ENCODE assay signal across 21 cellular contexts in genomic region chr7:51658684-51659083, GRCh38.
DNase-seq lines count a peak whose midpoint lies in the region; ATAC-seq and TF ChIP-seq lines count a peak whose summit lies in the region.
"Had no signal": no experiment of that assay in that cellular context is flagged by ENCODE, and none has a peak within 500 bp of the region (broad histone marks: within the 10 kb centered on the region; RNA-seq: fewer than 3 reads in every experiment).

No MANE protein-coding gene starts in this region.

- H3K4me1 ChIP-seq in lung (ENCODE audit: control insufficient read depth in 2 of 2, insufficient read depth in 2 of 2, low read length in 2 of 2) (no peaks in the 10 kb centered on the region), neuronal stem cell (ENCODE audit: control insufficient read depth in 2 of 2, insufficient read depth in 1 of 2, low read depth in 1 of 2, low read length in 2 of 2) (peaks cover 0 to 2% of the 10 kb centered on the region in 2 donors)
- H3K4me1 ChIP-seq: A549, Caco-2 had no signal

- H3K36me3 ChIP-seq in lung (ENCODE audit: control insufficient read depth in 2 of 2, insufficient read depth in 2 of 2, low read length in 2 of 2) (no peaks in the 10 kb centered on the region), neuronal stem cell (replicated peaks in 1 of 2; ENCODE audit: control insufficient read depth in 2 of 2, insufficient read depth in 2 of 2, low read length in 2 of 2) (no peaks in the 10 kb centered on the region)
- H3K36me3 ChIP-seq: BLaER1 treated with 17β-estradiol and CSF1 and Interleukin-3, amounts not matched to agents 10 nM and 100 nM had no signal

- no peak overlapping the region for H4K91ac ChIP-seq in neuronal stem cell (ENCODE audit: low read depth, low read length, poor library complexity)

- no peak overlapping the region for H4K8ac ChIP-seq in neuronal stem cell (ENCODE audit: low read depth, low read length)

- H3K4ac ChIP-seq in neuronal stem cell (ENCODE audit: low read length) = no peak overlapping the region

- H3K9me3 ChIP-seq in lung (ENCODE audit: control insufficient read depth in 2 of 2, insufficient read depth in 1 of 2, low read length in 1 of 2) (no peaks in the 10 kb centered on the region), neuronal stem cell (replicated peaks in 1 of 2; ENCODE audit: control insufficient read depth in 2 of 2, insufficient read depth in 1 of 2, low read depth in 1 of 2, low read length in 2 of 2) (no peaks in the 10 kb centered on the region)
- H3K9me3 ChIP-seq: A549; BLaER1 treated with 17β-estradiol and CSF1 and Interleukin-3, amounts not matched to agents 10 nM and 100 nM; Caco-2 had no signal

- CTCF ChIA-PET in activated CD4-positive, alpha-beta T cell treated with anti-CD3 and anti-CD28 coated beads, Interleukin-2, amount 10 ng/mL, durations not matched to agents 7 days and 5 days (lab: Charles Lee) = no interaction called here

- no peak overlapping the region for H2AFZ ChIP-seq in neuronal stem cell (ENCODE audit: low read length)

- H3K18ac ChIP-seq in neuronal stem cell (ENCODE audit: low read length) = peak overlapping the region; percentile 44

- no peaks in the 10 kb centered on the region for H3K4me1 Mint-ChIP-seq in activated CD4-positive, alpha-beta T cell treated with anti-CD3 and anti-CD28 coated beads, Interleukin-2, amount 10 ng/mL, durations not matched to agents 7 days and 5 days
- H3K4me1 Mint-ChIP-seq: B cell had no signal

- no peak overlapping the region for H3K23ac ChIP-seq in neuronal stem cell (ENCODE audit: low read depth, low read length, poor library complexity)

- no peaks in the 10 kb centered on the region for H3K27me3 Mint-ChIP-seq in activated CD4-positive, alpha-beta T cell treated with anti-CD3 and anti-CD28 coated beads, Interleukin-2, amount 10 ng/mL, durations not matched to agents 7 days and 5 days
- H3K27me3 Mint-ChIP-seq: B cell; CD4-positive, alpha-beta T cell had no signal

- no peak overlapping the region for H3K4me2 ChIP-seq in neuronal stem cell (ENCODE audit: insufficient read depth, low read length, poor library complexity, severe bottlenecking)
- H3K4me2 ChIP-seq: A549; BLaER1 treated with 17β-estradiol and CSF1 and Interleukin-3, amounts not matched to agents 10 nM and 100 nM had no signal

- no peak overlapping the region for H3K27ac Mint-ChIP-seq in activated CD4-positive, alpha-beta T cell treated with anti-CD3 and anti-CD28 coated beads, Interleukin-2, amount 10 ng/mL, durations not matched to agents 7 days and 5 days
- H3K27ac Mint-ChIP-seq: B cell; CD4-positive, alpha-beta T cell; CD8-positive, alpha-beta T cell had no signal

- H2BK5ac ChIP-seq in neuronal stem cell (ENCODE audit: low read length) = no peak overlapping the region

- DNase-seq in H4 (ENCODE audit: low spot score) = peak; percentile 4
- DNase-seq in lung (ENCODE audit: low spot score) = no peak
- DNase-seq in neuronal stem cell (ENCODE audit: low spot score) = no peak
- no peak for DNase-seq in DMS153 treated with DMSO at 0.1 percent for 48 hours (lab: John Stamatoyannopoulos, UW; ENCODE audit: unreplicated experiment)
- no peak for DNase-seq in activated CD4-positive, alpha-beta T cell treated with anti-CD3 and anti-CD28 coated beads, Interleukin-2, amount 10 ng/mL, durations not matched to agents 7 days and 5 days
- DNase-seq: AML-193; Caco-2; Calu3; CD4-positive, alpha-beta T cell; CD8-positive, alpha-beta T cell; DMS53; DMS79; DND-41; EL; GDM1 had no signal

- no peaks in the 10 kb centered on the region for H3K79me1 ChIP-seq in neuronal stem cell (ENCODE audit: low read depth, low read length)

- no peak overlapping the region for H2BK12ac ChIP-seq in neuronal stem cell (ENCODE audit: low read length)

- peak; percentile 16 for ATAC-seq in lung (ENCODE audit: insufficient read depth, low FRiP score)
- ATAC-seq: A549; CD8-positive, alpha-beta T cell; GM12878 had no signal

- H3K9ac ChIP-seq in neuronal stem cell (ENCODE audit: low read depth, low read length, poor library complexity) = no peak overlapping the region
- H3K9ac ChIP-seq: BLaER1 treated with 17β-estradiol and CSF1 and Interleukin-3, amounts not matched to agents 10 nM and 100 nM had no signal

- no peak overlapping the region for H2AK5ac ChIP-seq in neuronal stem cell (ENCODE audit: low read depth, low read length)

- H2BK120ac ChIP-seq in neuronal stem cell (ENCODE audit: low read depth, low read length) = no peak overlapping the region

- H3K14ac ChIP-seq in neuronal stem cell (ENCODE audit: low read length) = no peak overlapping the region

- H3K4me3 ChIP-seq in lung = no peak overlapping the region
- H3K4me3 ChIP-seq in neuronal stem cell (ENCODE audit: low read length in 2 of 2) = no peak overlapping the region
- H3K4me3 ChIP-seq: A549; BLaER1 treated with 17β-estradiol and CSF1 and Interleukin-3, amounts not matched to agents 10 nM and 100 nM; GM12878 had no signal

- no peak overlapping the region for H3K4me3 Mint-ChIP-seq in activated CD4-positive, alpha-beta T cell treated with anti-CD3 and anti-CD28 coated beads, Interleukin-2, amount 10 ng/mL, durations not matched to agents 7 days and 5 days
- H3K4me3 Mint-ChIP-seq: B cell; CD4-positive, alpha-beta T cell; CD8-positive, alpha-beta T cell had no signal

- H3K36me3 Mint-ChIP-seq in activated CD4-positive, alpha-beta T cell treated with anti-CD3 and anti-CD28 coated beads, Interleukin-2, amount 10 ng/mL, durations not matched to agents 7 days and 5 days (ENCODE audit: low read depth) = no peaks in the 10 kb centered on the region
- H3K36me3 Mint-ChIP-seq: CD8-positive, alpha-beta T cell had no signal

- WGBS in lung, 2 donors = 75 to 82% methylated on average over 6 of the region's 6 CpGs
- no CpG with 5 or more reads among the region's 6 CpGs for WGBS in neuronal stem cell (ENCODE audit: extremely low coverage in 2 of 2, insufficient read length in 2 of 2, insufficient replicate concordance in 1 of 2), 2 donors

- H2BK15ac ChIP-seq in neuronal stem cell (ENCODE audit: low read length) = no peak overlapping the region

- H3K27me3 ChIP-seq in lung (ENCODE audit: control insufficient read depth, insufficient read depth) (no peaks in the 10 kb centered on the region), neuronal stem cell (ENCODE audit: control insufficient read depth in 3 of 3, insufficient read depth in 3 of 3, low read depth in 1 of 3, low read length in 3 of 3) (no peaks in the 10 kb centered on the region)
- H3K27me3 ChIP-seq: BLaER1 treated with 17β-estradiol and CSF1 and Interleukin-3, amounts not matched to agents 10 nM and 100 nM had no signal

- POLR2A ChIA-PET in activated CD4-positive, alpha-beta T cell treated with anti-CD3 and anti-CD28 coated beads, Interleukin-2, amount 10 ng/mL, durations not matched to agents 7 days and 5 days (lab: Charles Lee) = no interaction called here

- TF ChIP-seq CTCF in lung (IDR thresholded peaks at IDR 0.05; ENCODE audit: control extremely low read depth, extremely low read depth) = no peak

- H3K9me3 Mint-ChIP-seq in activated CD4-positive, alpha-beta T cell treated with anti-CD3 and anti-CD28 coated beads, Interleukin-2, amount 10 ng/mL, durations not matched to agents 7 days and 5 days = no peaks in the 10 kb centered on the region
- H3K9me3 Mint-ChIP-seq: CD4-positive, alpha-beta T cell had no signal

- H3K27ac ChIP-seq in lung (ENCODE audit: low read depth in 1 of 2, low read length in 1 of 2) (no peak overlapping the region), neuronal stem cell (replicated peaks; ENCODE audit: low read length) (no peak overlapping the region)
- H3K27ac ChIP-seq: 22Rv1; A549; BLaER1 treated with 17β-estradiol and CSF1 and Interleukin-3, amounts not matched to agents 10 nM and 100 nM; C4-2B had no signal
